In genomic region chr6:54191460-54191859, GRCh38 we compare ENCODE assay signal across 15 cellular contexts.
DNase-seq lines count a peak whose midpoint lies in the region; FAIRE-seq and TF ChIP-seq lines count a peak whose summit lies in the region.
"Had no signal": no experiment of that assay in that cellular context is flagged by ENCODE, and none has a peak within 500 bp of the region (broad histone marks: within the 10 kb centered on the region; RNA-seq: fewer than 3 reads in every experiment).

No MANE protein-coding gene starts in this region.

- H3K9me3 ChIP-seq in ovary, result no peaks in the 10 kb centered on the region
- H3K9me3 ChIP-seq: HAP-1 had no signal

- TF ChIP-seq CTCF in bronchial epithelial cell (IDR thresholded peaks at IDR 0.05; ENCODE audit: insufficient read depth, low read length, severe bottlenecking) (no peak), ovary (IDR thresholded peaks at IDR 0.05) (no peak)

- no peak overlapping the region for H3K9ac ChIP-seq in mesendoderm (ENCODE audit: low read length)
- H3K9ac ChIP-seq: parathyroid adenoma had no signal

- H4K8ac ChIP-seq in mesendoderm (ENCODE audit: low read depth, low read length), result no peak overlapping the region

- no peak overlapping the region for H3K56ac ChIP-seq in mesendoderm (ENCODE audit: low read length)

- no CpG with 5 or more reads among the region's 2 CpGs for WGBS in mesendoderm (ENCODE audit: extremely low coverage, insufficient coverage, low lambda C conversion rate)
- WGBS in ovary, 3 donors, result 62 to 74% (median 74%) methylated on average over 2 of the region's 2 CpGs

- H3K36me3 ChIP-seq in bronchial epithelial cell (ENCODE audit: control insufficient read depth, insufficient read depth, low read length), result no peaks in the 10 kb centered on the region
- no peaks in the 10 kb centered on the region for H3K36me3 ChIP-seq in mesendoderm (ENCODE audit: control insufficient read depth, insufficient read depth, low read length)
- no peaks in the 10 kb centered on the region for H3K36me3 ChIP-seq in ovary
- H3K36me3 ChIP-seq: HAP-1 had no signal

- no peak overlapping the region for H2BK5ac ChIP-seq in mesendoderm (ENCODE audit: low read length)

- no peak overlapping the region for H3K4me3 ChIP-seq in bronchial epithelial cell (ENCODE audit: low read depth, low read length)
- no peak overlapping the region for H3K4me3 ChIP-seq in mesendoderm (ENCODE audit: low read length)
- H3K4me3 ChIP-seq in ovary, result no peak overlapping the region
- H3K4me3 ChIP-seq: HAP-1 had no signal

- no peak overlapping the region for H3K18ac ChIP-seq in mesendoderm (ENCODE audit: low read length)

- H3K79me2 ChIP-seq in mesendoderm (ENCODE audit: control insufficient read depth, insufficient read depth, low read length), result no peaks in the 10 kb centered on the region
- H3K79me2 ChIP-seq: parathyroid adenoma had no signal

- H3K4me2 ChIP-seq in mesendoderm (ENCODE audit: low read length), result no peak overlapping the region

- H4K5ac ChIP-seq in mesendoderm (ENCODE audit: low read length), result no peak overlapping the region

- DNase-seq in HCEC 1CT, result peak; percentile 35
- peak; percentile 18 to 62 for DNase-seq in NCI-H446 (lab: John Stamatoyannopoulos, UW)
- peak; percentile 29 for DNase-seq in bronchial epithelial cell (ENCODE audit: low read depth)
- peak; percentile 27 for DNase-seq in mesendoderm
- DNase-seq in stimulated activated CD4-positive, alpha-beta T cell treated with anti-CD3 and anti-CD28 coated beads, Interleukin-1b, Interleukin-23, amount 100 ng/mL, for 48 hours, result no peak
- DNase-seq in ovary, result no peak
- DNase-seq in NCI-H2107 treated with DMSO at 0.1 percent for 48 hours (lab: John Stamatoyannopoulos, UW; ENCODE audit: unreplicated experiment), result no peak
- DNase-seq in activated CD4-positive, alpha-beta T cell treated with anti-CD3 and anti-CD28 coated beads for 1 hour, result no peak
- DNase-seq: activated CD4-positive, CD25-positive, alpha-beta regulatory T cell treated with anti-CD3 and anti-CD28 coated beads, Interleukin-2, amount 50 U/mL, for 72 hours; left ventricle myocardium superior; NCI-H1930; SHP77 treated with DMSO at 0.1 percent for 48 hours had no signal

- H3K4me1 ChIP-seq in mesendoderm (ENCODE audit: control insufficient read depth, low read depth, low read length) (no peaks in the 10 kb centered on the region), ovary (ENCODE audit: insufficient read depth) (no peaks in the 10 kb centered on the region)
- H3K4me1 ChIP-seq: parathyroid adenoma had no signal

- H3K27ac ChIP-seq in mesendoderm (ENCODE audit: low read depth, low read length) (no peak overlapping the region), ovary (no peak overlapping the region)
- H3K27ac ChIP-seq: parathyroid adenoma had no signal

- TF ChIP-seq EP300 in ovary (IDR thresholded peaks at IDR 0.05), result no peak

- TF ChIP-seq POLR2A in ovary (IDR thresholded peaks at IDR 0.05), result no peak

- FAIRE-seq in bronchial epithelial cell (lab: Jason Lieb, UNC), result no peak
- FAIRE-seq: GM19239 had no signal

- H2AK5ac ChIP-seq in mesendoderm (ENCODE audit: low read length), result no peak overlapping the region

- H3K79me1 ChIP-seq in mesendoderm (ENCODE audit: low read length), result no peaks in the 10 kb centered on the region

- H3K23ac ChIP-seq in mesendoderm (ENCODE audit: low read length), result no peak overlapping the region

- H2BK120ac ChIP-seq in mesendoderm (ENCODE audit: low read depth, low read length), result no peak overlapping the region

- H3K4ac ChIP-seq in mesendoderm (ENCODE audit: low read depth, low read length), result peak overlapping the region; percentile 36

- intact Hi-C loops in ovary (cut with DNase I), result no loop called here

- no peaks in the 10 kb centered on the region for H3K27me3 ChIP-seq in bronchial epithelial cell (ENCODE audit: control insufficient read depth, insufficient read depth, low read length)
- H3K27me3 ChIP-seq in mesendoderm (ENCODE audit: insufficient read depth, low read length, poor library complexity), result no peaks in the 10 kb centered on the region
- no peaks in the 10 kb centered on the region for H3K27me3 ChIP-seq in ovary

- H2BK15ac ChIP-seq in mesendoderm (replicated peaks; ENCODE audit: low read depth), result no peak overlapping the region

Comparison
In these comparisons a context has a peak if more than half of its experiments do, and no peak if none do; other contexts are left out.
1. DNase-seq: peak in HCEC 1CT (single experiment), NCI-H446 (2 of 2), bronchial epithelial cell (single experiment) and mesendoderm (single experiment); none in stimulated activated CD4-positive, alpha-beta T cell treated with anti-CD3 and anti-CD28 coated beads, Interleukin-1b, Interleukin-23, amount 100 ng/mL, for 48 hours (single experiment), ovary (0 of 5), NCI-H2107 treated with DMSO at 0.1 percent for 48 hours (single experiment) and activated CD4-positive, alpha-beta T cell treated with anti-CD3 and anti-CD28 coated beads for 1 hour (single experiment).